In the genomic region with DNA sequence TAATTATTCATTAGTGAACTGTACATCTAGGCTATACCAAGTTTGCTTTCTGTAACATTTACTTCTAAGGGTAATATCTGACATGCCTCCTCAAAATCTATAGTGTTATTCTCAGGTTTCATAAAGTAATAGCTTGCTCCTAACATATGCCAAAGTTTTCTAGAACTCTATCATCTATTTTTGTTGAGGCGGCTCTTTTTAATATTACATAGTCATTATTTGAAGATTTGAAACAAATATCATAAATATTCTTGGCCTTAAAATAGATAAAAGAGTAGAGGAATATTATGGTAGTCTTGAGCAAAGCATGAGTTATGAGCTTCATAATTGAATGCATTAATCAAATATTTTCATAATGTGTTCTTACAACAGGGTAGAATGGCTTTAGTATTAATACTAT, we compare ENCODE assay signal across 8 cellular contexts.
"Had no signal": no experiment of that assay in that cellular context is flagged by ENCODE, and none has a peak within 500 bp of the region (broad histone marks: within the 10 kb centered on the region; RNA-seq: fewer than 3 reads in every experiment).

No MANE protein-coding gene starts in this region.

- H3K4me2 ChIP-seq: KMS-11 had no signal

- ATAC-seq: HepG2 had no signal

- H3K4me1 Mint-ChIP-seq: IgD-negative memory B cell had no signal

- H3K27ac Mint-ChIP-seq: IgD-negative memory B cell had no signal

- H3K4me3 Mint-ChIP-seq: IgD-negative memory B cell had no signal

- H3K27ac ChIP-seq: HL-60, KMS-11 had no signal

- DNase-seq: Karpas-422, KBM-7, KG1 had no signal

- H3K9ac ChIP-seq: KMS-11 had no signal

- H3K36me3 Mint-ChIP-seq: IgD-negative memory B cell had no signal

- H3K27me3 Mint-ChIP-seq: IgD-negative memory B cell had no signal

- FAIRE-seq: HepG2, HTR-8/SVneo had no signal
